In genomic region chr2:187037310-187037709, GRCh38 we compare ENCODE assay signal across 21 cellular contexts.
A peak's percentile ranks its signal among the peaks of the same experiment; 100 is the strongest.
DNase-seq lines count a peak whose midpoint lies in the region; ATAC-seq and TF ChIP-seq lines count a peak whose summit lies in the region.
"Had no signal": no experiment of that assay in that cellular context is flagged by ENCODE, and none has a peak within 500 bp of the region (broad histone marks: within the 10 kb centered on the region; RNA-seq: fewer than 3 reads in every experiment).

No MANE protein-coding gene starts in this region.

- dilution Hi-C loops in mammary epithelial cell (cut with HindIII; ENCODE audit: low sequenced_read_pairs): no loop called here

- no peaks in the 10 kb centered on the region for H4K20me1 ChIP-seq in mammary epithelial cell (ENCODE audit: insufficient read depth, low read length)

- peak; percentile 23 for DNase-seq in EL
- DNase-seq in HT1080 (ENCODE audit: low read depth): peak; percentile 44
- peak; percentile 40 for DNase-seq in mammary epithelial cell
- DNase-seq in NCI-H2196 treated with DMSO at 0.1 percent for 48 hours (lab: John Stamatoyannopoulos, UW; ENCODE audit: unreplicated experiment): no peak
- no peak for DNase-seq in T-helper 2 cell
- DNase-seq: ACHN; BE2C; CD8-positive, alpha-beta memory T cell; DMS 273 treated with DMSO at 0.1 percent for 48 hours; DMS79; Karpas-422; NCI-H2029; NCI-H446 treated with DMSO at 0.1 percent for 48 hours; NCI-H526; SHP77 treated with DMSO at 0.1 percent for 48 hours; SW 1271 had no signal

- no peak for ATAC-seq in GM19397 (IDR thresholded peaks at IDR 0.05; ENCODE audit: unreplicated experiment)
- ATAC-seq in HG02884 (IDR thresholded peaks at IDR 0.05; ENCODE audit: unreplicated experiment): no peak
- ATAC-seq: HepG2 had no signal

- no peaks in the 10 kb centered on the region for H3K9me3 ChIP-seq in mammary epithelial cell (replicated peaks; ENCODE audit: insufficient read depth, low read length)
- H3K9me3 ChIP-seq: BE2C had no signal

- no peaks in the 10 kb centered on the region for H3K4me1 ChIP-seq in mammary epithelial cell (ENCODE audit: insufficient read depth, low read length)
- H3K4me1 ChIP-seq: BE2C had no signal

- no peak for TF ChIP-seq CTCF in mammary epithelial cell (conservative IDR thresholded peaks at IDR 0.05 in 1 of 2, IDR thresholded peaks at IDR 0.05 in 1 of 2; ENCODE audit: extremely low read depth in 1 of 2, insufficient read depth in 1 of 2, low read depth in 1 of 2, low read length in 2 of 2)

- H3K79me2 ChIP-seq in mammary epithelial cell (ENCODE audit: insufficient read depth, low read length): no peaks in the 10 kb centered on the region

- intact Hi-C loops in mammary epithelial cell (cut with micrococcal nuclease): no loop called here

- H3K4me2 ChIP-seq in mammary epithelial cell (ENCODE audit: insufficient read depth, low read depth, low read length): no peak overlapping the region

- CTCF ChIA-PET in mammary epithelial cell (lab: Charles Lee; ENCODE audit: low non-redundant PET): no interaction called here

- H3K9ac ChIP-seq in mammary epithelial cell (ENCODE audit: insufficient read depth, low read length): no peak overlapping the region

- no peak overlapping the region for H3K4me3 ChIP-seq in mammary epithelial cell (replicated peaks in 1 of 3; ENCODE audit: insufficient read depth in 1 of 3, low read depth in 2 of 3, low read length in 3 of 3)

- in situ Hi-C loops in mammary epithelial cell (cut with MboI; ENCODE audit: low sequenced_read_pairs in 2 of 2): no loop called here

- no TSS peak for BruUV-seq in mammary epithelial cell (replicated peaks; lab: Mats Ljungman, UMichigan)

- H3K27me3 ChIP-seq in mammary epithelial cell (ENCODE audit: insufficient read depth, low read length): no peaks in the 10 kb centered on the region
- H3K27me3 ChIP-seq: BE2C had no signal

- no peak overlapping the region for H3K27ac ChIP-seq in mammary epithelial cell (ENCODE audit: insufficient read depth, low read depth, low read length)
- H3K27ac ChIP-seq: HL-60, RWPE1 had no signal

- H3K36me3 ChIP-seq in mammary epithelial cell (ENCODE audit: insufficient read depth, low read length): no peaks in the 10 kb centered on the region
- H3K36me3 ChIP-seq: BE2C had no signal

- H2AFZ ChIP-seq in mammary epithelial cell (ENCODE audit: low read depth, low read length): no peak overlapping the region

Comparison
In these comparisons a context has a peak if more than half of its experiments do, and no peak if none do; other contexts are left out.
1. DNase-seq: peak in EL (single experiment), HT1080 (single experiment) and mammary epithelial cell (single experiment); none in NCI-H2196 treated with DMSO at 0.1 percent for 48 hours (single experiment) and T-helper 2 cell (0 of 5).